8 cellular contexts compared by ENCODE assay signal in genomic region chr2:26246818-26247217, GRCh38. TPM values are rescaled to one million over a fixed set of nuclear protein-coding genes. Genes with fewer than 3 reads are reported as not detected.
DNase-seq lines count a peak whose midpoint lies in the region; ATAC-seq and TF ChIP-seq lines count a peak whose summit lies in the region.

No MANE protein-coding gene starts in this region.

- no peaks in the 10 kb centered on the region; the same call in 1 of the 2 replicates for H3K9me3 ChIP-seq in AG04450 (ENCODE audit: control insufficient read depth, insufficient read depth, low read length)
- H3K9me3 ChIP-seq in HUES48 (ENCODE audit: control insufficient read depth, insufficient read depth, low read length): no peaks in the 10 kb centered on the region
- no peaks in the 10 kb centered on the region for H3K9me3 ChIP-seq in colonic mucosa

- no peak overlapping the region for H3K4me3 ChIP-seq in AG04450 (ENCODE audit: low read depth, low read length)
- 0 out of 2 replicates have a peak overlapping the region, but pooled peaks have one; percentile 2 for H3K4me3 ChIP-seq in HUES48 (ENCODE audit: low read depth, low read length)
- H3K4me3 ChIP-seq in colonic mucosa: no peak overlapping the region

- H3K4me1 ChIP-seq in HUES48 (ENCODE audit: control insufficient read depth, insufficient read depth, low read length) (peaks cover 5% of the 10 kb centered on the region), colonic mucosa (peaks cover 11% of the 10 kb centered on the region)

- DNase-seq in AG04450 (ENCODE audit: low read depth, low spot score): peak; percentile 18
- peak; percentile 6 for DNase-seq in activated CD4-positive, alpha-beta T cell treated with anti-CD3 and anti-CD28 coated beads, Interleukin-2, amount 50 U/mL, for 1 hour
- DNase-seq in left cardiac atrium: peak; percentile 32
- no peak for DNase-seq in germinal center (ENCODE audit: low spot score)
- DNase-seq in AG08395 (ENCODE audit: low spot score): no peak
- no peak for DNase-seq in colonic mucosa

- no peak overlapping the region for H3K9ac ChIP-seq in HUES48 (ENCODE audit: low read depth, low read length)
- no peak overlapping the region for H3K9ac ChIP-seq in colonic mucosa (ENCODE audit: low read depth in 2 of 2, low read length in 2 of 2)

- CTCF ChIA-PET in AG04450 (lab: Charles Lee): interaction anchor here (1.1 to 1.3 kb wide), 2 partner anchors 79 to 83 kb away, joined by 3 to 9 read pairs; no protein-coding TSS in a partner anchor

- intact Hi-C loops in left cardiac atrium (cut with DNase I): no loop called here
- intact Hi-C loops in colonic mucosa (cut with DNase I): no loop called here

- ATAC-seq in left cardiac atrium (no peak), GM21390 (IDR thresholded peaks at IDR 0.05; ENCODE audit: unreplicated experiment) (no peak)

- H3K27ac ChIP-seq in AG04450 (ENCODE audit: low read depth, low read length): no peak overlapping the region
- no peak overlapping the region for H3K27ac ChIP-seq in HUES48 (ENCODE audit: low read depth, low read length)
- H3K27ac ChIP-seq in colonic mucosa: no peak overlapping the region

- TF ChIP-seq CTCF in AG04450 (IDR thresholded peaks at IDR 0.05; ENCODE audit: low read depth, low read length): no peak
- no peak for TF ChIP-seq CTCF in colonic mucosa (IDR thresholded peaks at IDR 0.05)

- no peaks in the 10 kb centered on the region for H3K27me3 ChIP-seq in AG04450 (ENCODE audit: control insufficient read depth, insufficient read depth, low read length)
- no peaks in the 10 kb centered on the region for H3K27me3 ChIP-seq in HUES48 (ENCODE audit: control insufficient read depth, insufficient read depth, low read length)
- H3K27me3 ChIP-seq in colonic mucosa: no peaks in the 10 kb centered on the region

- POLR2A ChIA-PET in AG04450 (lab: Yijun Ruan, JAX): interaction anchor here (1.2 kb wide), 1 partner anchor 53 kb away, joined by 4 read pairs; no protein-coding TSS in a partner anchor

- H3K36me3 ChIP-seq in HUES48 (ENCODE audit: control insufficient read depth, insufficient read depth, low read length): no peaks in the 10 kb centered on the region
- H3K36me3 ChIP-seq in colonic mucosa: no peaks in the 10 kb centered on the region

RNA-seq across cellular contexts. Expression of gene HADHB, which starts 2.1 kb away (rescaled TPM):
- polyA plus RNA-seq in AG04450 (2011; rRNA removed): 129 and 162 TPM in 2 replicates
- 128 and 140 TPM in 2 replicates for polyA minus RNA-seq in AG04450 (2011; rRNA and poly(A)+ RNA removed)
- total RNA-seq in left cardiac atrium: 100 to 1,000 TPM; 711 to 792 TPM
- total RNA-seq in colonic mucosa: 100 to 1,000 TPM; 105 to 160 TPM

RNA-seq across cellular contexts. Expression of gene HADHA, which starts 2.4 kb away (rescaled TPM):
- 155 and 172 TPM in 2 replicates for polyA plus RNA-seq in AG04450 (2011; rRNA removed)
- polyA minus RNA-seq in AG04450 (2011; rRNA and poly(A)+ RNA removed): 160 and 163 TPM in 2 replicates
- total RNA-seq in left cardiac atrium: 100 to 1,000 TPM; 330 to 349 TPM
- 100 to 1,000 TPM; 226 to 266 TPM for total RNA-seq in colonic mucosa

Comparison
In these comparisons a context has a peak if more than half of its experiments do, and no peak if none do; other contexts are left out.
1. DNase-seq: peak in AG04450 (single experiment), activated CD4-positive, alpha-beta T cell treated with anti-CD3 and anti-CD28 coated beads, Interleukin-2, amount 50 U/mL, for 1 hour (single experiment) and left cardiac atrium (single experiment); none in germinal center (single experiment), AG08395 (single experiment) and colonic mucosa (single experiment).
2. RNA of gene HADHB, which starts 2.1 kb away (total RNA-seq): 711 to 792 TPM in left cardiac atrium; 105 to 160 TPM in colonic mucosa; every median in the first group is over 4 times any median in the second.